Comparison of ENCODE assay signal across 33 cellular contexts in the genomic region with DNA sequence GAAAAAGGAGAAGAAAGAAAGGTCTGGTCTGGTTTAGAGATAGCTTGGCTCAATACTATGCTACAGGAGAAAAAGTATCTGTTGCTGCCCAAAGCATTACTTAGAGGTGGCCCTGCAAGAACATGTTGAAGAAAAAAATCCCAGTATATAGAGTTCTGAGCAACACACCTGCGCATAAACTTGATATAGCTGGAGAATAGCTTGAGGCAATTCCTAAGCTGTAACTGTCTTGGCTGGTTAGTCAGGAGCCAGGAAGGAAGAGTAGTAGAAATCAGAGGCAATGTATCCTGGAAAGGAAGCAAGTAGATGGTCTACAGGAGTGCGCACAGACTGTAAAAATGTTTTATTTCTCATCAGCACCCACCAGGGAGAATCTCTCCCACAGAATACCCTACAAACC.
DNase-seq lines count a peak whose midpoint lies in the region; ATAC-seq, FAIRE-seq and TF ChIP-seq lines count a peak whose summit lies in the region.
"Had no signal": no experiment of that assay in that cellular context is flagged by ENCODE, and none has a peak within 500 bp of the region (broad histone marks: within the 10 kb centered on the region; RNA-seq: fewer than 3 reads in every experiment).

No MANE protein-coding gene starts in this region.

- H3K4me1 ChIP-seq in H1 (replicated peaks in 1 of 4; ENCODE audit: control insufficient read depth in 3 of 4, insufficient read depth in 4 of 4, low read length in 3 of 4), result no peaks in the 10 kb centered on the region
- no peaks in the 10 kb centered on the region for H3K4me1 ChIP-seq in foreskin keratinocyte
- H3K4me1 ChIP-seq in esophagus muscularis mucosa, result no peaks in the 10 kb centered on the region
- H3K4me1 ChIP-seq: A549; BE2C; BLaER1; BLaER1 treated with 17β-estradiol and CSF1 and Interleukin-3, amounts not matched to agents 10 nM and 100 nM; Caco-2 had no signal

- no peak for FAIRE-seq in H1 (lab: Jason Lieb, UNC)
- FAIRE-seq: A204.1, A549, D721Med had no signal

- no peak for TF ChIP-seq POLR2A in H1 (IDR thresholded peaks at IDR 0.05; ENCODE audit: control extremely low read depth in 1 of 2, low read depth in 2 of 2, low read length in 2 of 2)
- no peak for TF ChIP-seq POLR2A in esophagus muscularis mucosa (IDR thresholded peaks at IDR 0.05; ENCODE audit: low read depth)

- no peak overlapping the region for H3K18ac ChIP-seq in H1 (ENCODE audit: extremely low read depth, low read length)

- H3K23me2 ChIP-seq in H1 (ENCODE audit: low read depth, low read length), result no peaks in the 10 kb centered on the region

- intact Hi-C loops in esophagus muscularis mucosa (cut with DNase I), result no loop called here

- H3K9me3 ChIP-seq in H1 (ENCODE audit: insufficient read depth in 2 of 2, low read depth in 1 of 2, low read length in 1 of 2) (peaks cover 7 to 10% of the 10 kb centered on the region in 2 experiments), esophagus muscularis mucosa (no peaks in the 10 kb centered on the region)
- H3K9me3 ChIP-seq: A549, BE2C, Caco-2 had no signal

- no peaks in the 10 kb centered on the region for H3K27me3 ChIP-seq in H1 (replicated peaks in 1 of 4; ENCODE audit: control insufficient read depth in 3 of 4, extremely low read depth in 1 of 4, insufficient read depth in 3 of 4, low read length in 3 of 4)
- no peaks in the 10 kb centered on the region for H3K27me3 ChIP-seq in foreskin keratinocyte
- H3K27me3 ChIP-seq in esophagus muscularis mucosa, result no peaks in the 10 kb centered on the region
- H3K27me3 ChIP-seq: BE2C; BLaER1; BLaER1 treated with 17β-estradiol and CSF1 and Interleukin-3, amounts not matched to agents 10 nM and 100 nM had no signal

- H4K91ac ChIP-seq in H1 (replicated peaks; ENCODE audit: insufficient read length, low read length), result no peak overlapping the region

- no peak overlapping the region for H2BK15ac ChIP-seq in H1 (ENCODE audit: low read length)

- no peak overlapping the region for H2BK20ac ChIP-seq in H1 (ENCODE audit: low read length)

- H3K4me2 ChIP-seq in H1 (ENCODE audit: insufficient read depth in 1 of 2, low read depth in 2 of 2, low read length in 2 of 2), result no peak overlapping the region
- H3K4me2 ChIP-seq: A549; BLaER1; BLaER1 treated with 17β-estradiol and CSF1 and Interleukin-3, amounts not matched to agents 10 nM and 100 nM had no signal

- ATAC-seq in foreskin keratinocyte (peak; percentile 44), HG02642 (IDR thresholded peaks at IDR 0.05; ENCODE audit: poor library complexity, unreplicated experiment) (no peak)
- ATAC-seq: A549; CD8-positive, alpha-beta T cell had no signal

- H3K79me2 ChIP-seq in H1 (ENCODE audit: control insufficient read depth in 1 of 2, insufficient read depth in 2 of 2, low read length in 2 of 2), result no peaks in the 10 kb centered on the region

- no peaks in the 10 kb centered on the region for H3K79me1 ChIP-seq in H1 (ENCODE audit: low read depth, low read length)

- no peak for TF ChIP-seq RAD21 in H1 (IDR thresholded peaks at IDR 0.05 in 1 of 2, conservative IDR thresholded peaks at IDR 0.05 in 1 of 2; ENCODE audit: low read depth in 2 of 2, low read length in 2 of 2)

- H2BK120ac ChIP-seq in H1 (replicated peaks; ENCODE audit: low read depth, low read length), result no peak overlapping the region

- 90% methylated on average over 2 of the region's 2 CpGs; no CpG with 5 or more reads in 1 of the 2 experiments for WGBS in H1 (ENCODE audit: extremely low coverage in 1 of 2, insufficient coverage in 1 of 2, insufficient read length in 1 of 2, insufficient replicate concordance in 2 of 2, low coverage in 1 of 2, low lambda C conversion rate in 2 of 2, missing lambda C conversion rate in 1 of 2), 2 experiments
- WGBS in esophagus muscularis mucosa, result 89% methylated on average over 2 of the region's 2 CpGs

- H2AFZ ChIP-seq in H1 (ENCODE audit: low read length), result no peak overlapping the region

- POLR2A ChIA-PET in H1 (lab: Charles Lee; ENCODE audit: partially characterized antibody), result no interaction called here

- no peak overlapping the region for H3K4me3 ChIP-seq in H1 (ENCODE audit: extremely low read depth in 1 of 4, insufficient read depth in 2 of 4, low read depth in 3 of 4, low read length in 4 of 4)
- H3K4me3 ChIP-seq in epithelial cell of esophagus (ENCODE audit: low read length), result no peak overlapping the region
- no peak overlapping the region for H3K4me3 ChIP-seq in esophagus muscularis mucosa
- H3K4me3 ChIP-seq: A549; BLaER1; BLaER1 treated with 17β-estradiol and CSF1 and Interleukin-3, amounts not matched to agents 10 nM and 100 nM had no signal

- no peak overlapping the region for H3K9ac ChIP-seq in H1 (replicated peaks in 1 of 4; ENCODE audit: extremely low read depth in 1 of 4, low read depth in 3 of 4, low read length in 3 of 4)
- H3K9ac ChIP-seq: BLaER1; BLaER1 treated with 17β-estradiol and CSF1 and Interleukin-3, amounts not matched to agents 10 nM and 100 nM had no signal

- no peak overlapping the region for H3K14ac ChIP-seq in H1 (ENCODE audit: insufficient read length)

- H3K36me3 ChIP-seq in H1 (ENCODE audit: control insufficient read depth in 2 of 4, insufficient read depth in 4 of 4, low read length in 3 of 4) (no peaks in the 10 kb centered on the region), esophagus muscularis mucosa (no peaks in the 10 kb centered on the region)
- H3K36me3 ChIP-seq: BE2C; BLaER1; BLaER1 treated with 17β-estradiol and CSF1 and Interleukin-3, amounts not matched to agents 10 nM and 100 nM had no signal

- no peak overlapping the region for H2AK5ac ChIP-seq in H1 (ENCODE audit: low read depth, low read length)

- no peak overlapping the region for H4K5ac ChIP-seq in H1 (ENCODE audit: insufficient read length, low read depth, low read length)

- H4K8ac ChIP-seq in H1 (ENCODE audit: extremely low read depth, insufficient read depth, low read length), result no peak overlapping the region

- H3K27ac ChIP-seq in H1 (ENCODE audit: low read depth, low read length) (no peak overlapping the region), foreskin keratinocyte (no peak overlapping the region), esophagus muscularis mucosa (replicated peaks in 1 of 4) (no peak overlapping the region)
- H3K27ac ChIP-seq: 22Rv1; A549; BLaER1; BLaER1 treated with 17β-estradiol and CSF1 and Interleukin-3, amounts not matched to agents 10 nM and 100 nM; C4-2B had no signal

- H4K20me1 ChIP-seq in H1 (replicated peaks in 1 of 2; ENCODE audit: control insufficient read depth in 1 of 2, insufficient read depth in 2 of 2, low read length in 2 of 2), result no peaks in the 10 kb centered on the region
- H4K20me1 ChIP-seq: BLaER1; BLaER1 treated with 17β-estradiol and CSF1 and Interleukin-3, amounts not matched to agents 10 nM and 100 nM had no signal

- H3K4ac ChIP-seq in H1 (replicated peaks; ENCODE audit: insufficient read length, low read depth, low read length), result no peak overlapping the region

- TF ChIP-seq EP300 in H1 (IDR thresholded peaks at IDR 0.05; ENCODE audit: borderline replicate concordance in 1 of 2, low read depth in 2 of 2, low read length in 2 of 2), result no peak
- TF ChIP-seq EP300 in esophagus muscularis mucosa (IDR thresholded peaks at IDR 0.05), result no peak

- no peak for DNase-seq in H1 (ENCODE audit: low read depth in 1 of 2, low spot score in 2 of 2)
- DNase-seq in epithelial cell of esophagus (ENCODE audit: low read depth), result peak; percentile 54
- peak; percentile 25 to 63 for DNase-seq in foreskin keratinocyte
- DNase-seq in esophagus muscularis mucosa (ENCODE audit: extremely low spot score), result no peak
- DNase-seq in activated CD4-positive, alpha-beta T cell treated with anti-CD3 and anti-CD28 coated beads, Interleukin-2, amount 50 U/mL, for 1 hour, result no peak
- DNase-seq: 8988T; ACHN; AML-193; BE2C; C1 segment of cervical spinal cord; Caco-2; Calu3; CD4-positive, alpha-beta memory T cell; CD4-positive, alpha-beta T cell; CD4-positive, CD25-positive, alpha-beta regulatory T cell; CD8-positive, alpha-beta memory T cell; CD8-positive, alpha-beta T cell; COR-L47; DMS 273 treated with DMSO at 0.1 percent for 48 hours; DMS153; DMS53; DMS79; DMS79 treated with DMSO at 0.1 percent for 48 hours; DND-41; EL had no signal

- no peak overlapping the region for H2BK5ac ChIP-seq in H1 (ENCODE audit: low read depth, low read length)

- TF ChIP-seq CTCF in H1 (IDR thresholded peaks at IDR 0.05; ENCODE audit: control extremely low read depth in 1 of 3, insufficient read depth in 1 of 3, low read depth in 1 of 3, low read length in 3 of 3), result no peak
- TF ChIP-seq CTCF in epithelial cell of esophagus (IDR thresholded peaks at IDR 0.05; ENCODE audit: insufficient read depth, low read depth, low read length, missing control alignments), result no peak
- TF ChIP-seq CTCF in foreskin keratinocyte (conservative IDR thresholded peaks at IDR 0.05), result no peak
- TF ChIP-seq CTCF in esophagus muscularis mucosa (IDR thresholded peaks at IDR 0.05), result no peak

- H2BK12ac ChIP-seq in H1 (ENCODE audit: low read depth, low read length), result no peak overlapping the region

- CTCF ChIA-PET in H1 (lab: Charles Lee; ENCODE audit: partially characterized antibody), result no interaction called here

- peak overlapping the region; percentile 70 for H3K23ac ChIP-seq in H1 (ENCODE audit: insufficient read length)

- no peak overlapping the region for H3K56ac ChIP-seq in H1 (replicated peaks; ENCODE audit: insufficient read length, low read depth, low read length)

TF ChIP-seq in H1, 55 proteins besides CTCF, POLR2A, EP300 and RAD21 (continues in another document):
- no peak for TF ChIP-seq ZNF274 (IDR thresholded peaks at IDR 0.05; ENCODE audit: borderline replicate concordance, extremely low read depth, low read length)
- no peak for TF ChIP-seq TAF1 (IDR thresholded peaks at IDR 0.05; ENCODE audit: low read depth, low read length)
- no peak for TF ChIP-seq NRF1 (IDR thresholded peaks at IDR 0.05; ENCODE audit: low read depth, low read length)
- no peak for TF ChIP-seq GTF2F1 (IDR thresholded peaks at IDR 0.05; ENCODE audit: borderline replicate concordance, low read depth, low read length)
- TF ChIP-seq TCF12 (IDR thresholded peaks at IDR 0.05; ENCODE audit: low read depth, low read length), result no peak
- TF ChIP-seq TAF7 (optimal IDR thresholded peaks at IDR 0.05; ENCODE audit: borderline replicate concordance, low read depth, low read length), result no peak
- no peak for TF ChIP-seq PHF8 (conservative IDR thresholded peaks at IDR 0.05; ENCODE audit: low read depth, low read length)
- no peak for TF ChIP-seq SAP30 (IDR thresholded peaks at IDR 0.05; ENCODE audit: insufficient read depth, insufficient replicate concordance, low read length)
- no peak for TF ChIP-seq KDM4A (IDR thresholded peaks at IDR 0.05; ENCODE audit: low read depth, low read length, severe bottlenecking)
- TF ChIP-seq MAX (IDR thresholded peaks at IDR 0.05), result no peak
- TF ChIP-seq ASH2L (IDR thresholded peaks at IDR 0.05; ENCODE audit: low read length), result no peak

Comparison
In these comparisons a context has a peak if more than half of its experiments do, and no peak if none do; other contexts are left out.
1. DNase-seq: peak in epithelial cell of esophagus (single experiment) and foreskin keratinocyte (2 of 2); none in H1 (0 of 2), esophagus muscularis mucosa (single experiment) and activated CD4-positive, alpha-beta T cell treated with anti-CD3 and anti-CD28 coated beads, Interleukin-2, amount 50 U/mL, for 1 hour (single experiment).